12 cellular contexts compared by ENCODE assay signal in genomic region chr9:91945277-91946074, GRCh38. TPM values are rescaled to one million over a fixed set of nuclear protein-coding genes. Genes with fewer than 3 reads are reported as not detected.
DNase-seq lines count a peak whose midpoint lies in the region; FAIRE-seq and TF ChIP-seq lines count a peak whose summit lies in the region.
"Had no signal": no experiment of that assay in that cellular context is flagged by ENCODE, and none has a peak within 500 bp of the region (broad histone marks: within the 10 kb centered on the region; RNA-seq: fewer than 3 reads in every experiment).

No MANE protein-coding gene starts in this region.

- TF ChIP-seq CTCF in prostate gland (IDR thresholded peaks at IDR 0.05), result no peak

- H3K27ac ChIP-seq in GM23248 (peak overlapping the region; percentile 85), SK-N-MC (peak overlapping the region; percentile 89), prostate gland (peak overlapping the region; percentile 82 to 96)
- H3K27ac ChIP-seq in effector memory CD4-positive, alpha-beta T cell (ENCODE audit: insufficient read depth, low read length, poor library complexity, severe bottlenecking), result no peak overlapping the region
- H3K27ac ChIP-seq: right lobe of liver had no signal

- no peak for TF ChIP-seq POLR2A in prostate gland (IDR thresholded peaks at IDR 0.05)
- no peak for TF ChIP-seq POLR2A in GM12892 (IDR thresholded peaks at IDR 0.05; ENCODE audit: low read depth, low read length)

- 4 to 7% methylated on average over 10 of the region's 10 CpGs for WGBS in GM23248 (ENCODE audit: low coverage in 1 of 2, low lambda C conversion rate in 2 of 2, missing lambda C conversion rate in 2 of 2), 2 experiments
- 7% methylated on average over 10 of the region's 10 CpGs for WGBS in prostate gland

- H3K36me3 ChIP-seq in GM23248 (ENCODE audit: low read depth) (no peaks in the 10 kb centered on the region), SK-N-MC (ENCODE audit: insufficient read depth, low read length) (no peaks in the 10 kb centered on the region), prostate gland (no peaks in the 10 kb centered on the region)
- H3K36me3 ChIP-seq in effector memory CD4-positive, alpha-beta T cell (ENCODE audit: control insufficient read depth, insufficient read depth, low read length), result no peaks in the 10 kb centered on the region
- H3K36me3 ChIP-seq: right lobe of liver had no signal

- in situ Hi-C loops in GM23248 (cut with MboI), result no loop called here

- H4K20me1 ChIP-seq in GM23248 (ENCODE audit: insufficient read depth), result no peaks in the 10 kb centered on the region

- no peak for FAIRE-seq in GM12892 (lab: Jason Lieb, UNC)
- FAIRE-seq: bronchial epithelial cell had no signal

- H3K9me3 ChIP-seq in GM23248 (ENCODE audit: low read depth) (no peaks in the 10 kb centered on the region), SK-N-MC (ENCODE audit: low read depth, low read length) (no peaks in the 10 kb centered on the region), prostate gland (no peaks in the 10 kb centered on the region)
- no peaks in the 10 kb centered on the region for H3K9me3 ChIP-seq in effector memory CD4-positive, alpha-beta T cell (ENCODE audit: control insufficient read depth, low read length)
- H3K9me3 ChIP-seq: right lobe of liver had no signal

- H3K4me3 ChIP-seq in GM23248, result peak overlapping the region; percentile 59
- H3K4me3 ChIP-seq in SK-N-MC, result peak overlapping the region; percentile 65
- peak overlapping the region in 1 of 2 donors; percentile 15 for H3K4me3 ChIP-seq in prostate gland
- H3K4me3 ChIP-seq in effector memory CD4-positive, alpha-beta T cell (ENCODE audit: insufficient read depth, low read depth, low read length, poor library complexity, severe bottlenecking), result no peak overlapping the region
- H3K4me3 ChIP-seq: right lobe of liver had no signal

- intact Hi-C loops in cardiac septum (cut with DNase I), result no loop called here
- intact Hi-C loops in prostate gland (cut with DNase I), result loop anchor here (2.0 to 10.0 kb wide), 4 partner anchors 47 to 751 kb away; no protein-coding TSS in a partner anchor

- peaks cover 30% of the 10 kb centered on the region for H3K4me1 ChIP-seq in GM23248 (ENCODE audit: insufficient read depth)
- peaks cover 7% of the 10 kb centered on the region for H3K4me1 ChIP-seq in prostate gland (replicated peaks)
- H3K4me1 ChIP-seq in effector memory CD4-positive, alpha-beta T cell (ENCODE audit: control insufficient read depth, insufficient read depth, low read length, poor library complexity, severe bottlenecking), result peaks cover 12% of the 10 kb centered on the region

- DNase-seq in GM23248 (peak; percentile 81), SK-N-MC (ENCODE audit: low read depth, low spot score) (peak; percentile 48), cardiac septum (ENCODE audit: low spot score) (peak; percentile 29), prostate gland (ENCODE audit: low spot score) (peak; percentile 72), activated gamma-delta T cell (lab: John Stamatoyannopoulos, UW) (no peak), GM12892 (ENCODE audit: insufficient read length) (no peak)
- DNase-seq in effector CD8-positive, alpha-beta T cell (lab: John Stamatoyannopoulos, UW), result no peak
- DNase-seq in effector memory CD4-positive, alpha-beta T cell, result no peak
- DNase-seq: DMS79 treated with DMSO at 0.1 percent for 48 hours, GOT3, right lobe of liver had no signal

- H3K79me2 ChIP-seq in GM23248 (ENCODE audit: insufficient read depth), result peaks cover 57% of the 10 kb centered on the region

- H2AFZ ChIP-seq in GM23248, result peak overlapping the region; percentile 72

- no peaks in the 10 kb centered on the region for H3K9me2 ChIP-seq in GM23248 (ENCODE audit: insufficient read depth)

- no peaks in the 10 kb centered on the region for H3F3A ChIP-seq in GM23248 (ENCODE audit: insufficient read depth)

- peak overlapping the region; percentile 77 for H3K9ac ChIP-seq in GM23248
- H3K9ac ChIP-seq in SK-N-MC (ENCODE audit: insufficient read length), result peak overlapping the region; percentile 38

- H3K4me2 ChIP-seq in GM23248 (ENCODE audit: unreplicated experiment), result peak overlapping the region; percentile 96

- no peaks in the 10 kb centered on the region for H3K27me3 ChIP-seq in GM23248 (replicated peaks; ENCODE audit: insufficient read depth)
- H3K27me3 ChIP-seq in prostate gland (replicated peaks; ENCODE audit: insufficient read depth), result no peaks in the 10 kb centered on the region
- H3K27me3 ChIP-seq in effector memory CD4-positive, alpha-beta T cell (replicated peaks; ENCODE audit: control insufficient read depth, insufficient read depth, low read length, poor library complexity, severe bottlenecking), result peaks cover 30% of the 10 kb centered on the region

RNA-seq across cellular contexts. Expression of gene ROR2, which starts 4.6 kb away (rescaled TPM):
- 8.2 and 12.9 TPM in 2 replicates for total RNA-seq in GM23248 (2014; rRNA removed; shearing (Covaris generic))
- 7.1 and 7.7 TPM in 2 replicates for polyA plus RNA-seq in GM23248 (2016; fragmentation: Nextera tagmentation; extraction: Ambion mirVana)
- 0.65 TPM for total RNA-seq in cardiac septum
- 10 to 100 TPM; 37.2 to 43.9 TPM for total RNA-seq in prostate gland
- polyA plus RNA-seq in GM12892 (2012; ENCODE audit: missing spikeins), result not detected

Comparison
In these comparisons a context has a peak if more than half of its experiments do, and no peak if none do; other contexts are left out.
1. DNase-seq: peak in GM23248 (single experiment), SK-N-MC (single experiment), cardiac septum (single experiment) and prostate gland (single experiment); none in effector CD8-positive, alpha-beta T cell (single experiment), activated gamma-delta T cell (single experiment), effector memory CD4-positive, alpha-beta T cell (0 of 3) and GM12892 (single experiment).